Comparison of ENCODE assay signal across 9 cellular contexts in genomic region chrX:24168807-24169206, GRCh38. TPM values are rescaled to one million over a fixed set of nuclear protein-coding genes. Genes with fewer than 3 reads are reported as not detected.
DNase-seq lines count a peak whose midpoint lies in the region; ATAC-seq and TF ChIP-seq lines count a peak whose summit lies in the region.
"Had no signal": no experiment of that assay in that cellular context is flagged by ENCODE, and none has a peak within 500 bp of the region (broad histone marks: within the 10 kb centered on the region; RNA-seq: fewer than 3 reads in every experiment).

No MANE protein-coding gene starts in this region.

- peaks cover 12% of the 10 kb centered on the region for H3K4me1 ChIP-seq in CD8-positive, alpha-beta memory T cell (ENCODE audit: insufficient read depth, low read length)
- peaks cover 6% of the 10 kb centered on the region for H3K4me1 ChIP-seq in testis

- H3K36me3 ChIP-seq in CD8-positive, alpha-beta memory T cell (ENCODE audit: insufficient read depth, low read length) = no peaks in the 10 kb centered on the region
- no peaks in the 10 kb centered on the region for H3K36me3 ChIP-seq in testis (ENCODE audit: low read depth, missing control alignments)

- no peak for DNase-seq in CD8-positive, alpha-beta memory T cell
- DNase-seq in activated naive CD4-positive, alpha-beta T cell treated with anti-CD3 and anti-CD28 coated beads, Interleukin-2, amount 50 U/mL, for 72 hours (ENCODE audit: low spot score in 2 of 2) = no peak
- no peak for DNase-seq in NCI-H748 (lab: John Stamatoyannopoulos, UW; ENCODE audit: unreplicated experiment)
- DNase-seq in testis = no peak
- no peak for DNase-seq in KBM-7
- DNase-seq in NCI-H82 (lab: John Stamatoyannopoulos, UW) = no peak

- ATAC-seq in GM19452 (IDR thresholded peaks at IDR 0.05; ENCODE audit: unreplicated experiment) (peak; percentile 77), HG03066 (IDR thresholded peaks at IDR 0.05; ENCODE audit: low read depth, unreplicated experiment) (peak; percentile 53)
- peak; percentile 97 to 98 for ATAC-seq in activated naive CD4-positive, alpha-beta T cell treated with anti-CD3 and anti-CD28 coated beads, Interleukin-2, amount 50 U/mL, for 72 hours

- H3K4me3 ChIP-seq in CD8-positive, alpha-beta memory T cell (ENCODE audit: low read length) = no peak overlapping the region
- H3K4me3 ChIP-seq in testis = no peak overlapping the region

- 71 to 72% methylated on average over 5 of the region's 5 CpGs for WGBS in testis, 2 donors

- no peak for TF ChIP-seq CTCF in testis (IDR thresholded peaks at IDR 0.05)

- in situ Hi-C loops in KBM-7 (cut with MboI; ENCODE audit: low pct_unique_long_range_greater_than_20kb, low sequenced_read_pairs) = no loop called here

- CTCF ChIA-PET in CD8-positive, alpha-beta memory T cell (lab: Charles Lee) = no interaction called here

- intact Hi-C loops in testis (cut with DNase I; ENCODE audit: low total_unique reads) = no loop called here

- no peaks in the 10 kb centered on the region for H3K27me3 ChIP-seq in CD8-positive, alpha-beta memory T cell (ENCODE audit: insufficient read depth, low read length, poor library complexity, severe bottlenecking)
- H3K27me3 ChIP-seq in testis = no peaks in the 10 kb centered on the region

- POLR2A ChIA-PET in CD8-positive, alpha-beta memory T cell (lab: Charles Lee) = interaction anchor here (0.6 kb wide), 1 partner anchor 12 kb away, joined by 3 read pairs; no protein-coding TSS in a partner anchor

- H3K4me3 Mint-ChIP-seq in CD8-positive, alpha-beta memory T cell = peak overlapping the region in 5 of 7 donors; percentile 16 to 64 (median 21)

- peaks cover 0 to 29% (median 12%) of the 10 kb centered on the region in 3 donors for H3K36me3 Mint-ChIP-seq in CD8-positive, alpha-beta memory T cell
- peaks cover 0 to 19% of the 10 kb centered on the region in 2 donors for H3K36me3 Mint-ChIP-seq in activated naive CD4-positive, alpha-beta T cell treated with anti-CD3 and anti-CD28 coated beads, Interleukin-2, amount 50 U/mL, for 72 hours

- no peaks in the 10 kb centered on the region for H3K27me3 Mint-ChIP-seq in CD8-positive, alpha-beta memory T cell

- H3K27ac Mint-ChIP-seq in CD8-positive, alpha-beta memory T cell = peak overlapping the region; percentile 3 to 82 (median 60)
- H3K27ac Mint-ChIP-seq in activated naive CD4-positive, alpha-beta T cell treated with anti-CD3 and anti-CD28 coated beads, Interleukin-2, amount 50 U/mL, for 72 hours = peak overlapping the region; percentile 85 to 97

- no peaks in the 10 kb centered on the region for H3K9me3 ChIP-seq in CD8-positive, alpha-beta memory T cell (ENCODE audit: low read length)
- H3K9me3 ChIP-seq in testis = no peaks in the 10 kb centered on the region

- H3K27ac ChIP-seq in CD8-positive, alpha-beta memory T cell (ENCODE audit: low read depth, low read length) = no peak overlapping the region
- no peak overlapping the region for H3K27ac ChIP-seq in testis
- H3K27ac ChIP-seq: RWPE1 had no signal

- TF ChIP-seq POLR2A in testis (IDR thresholded peaks at IDR 0.05) = no peak

- peaks cover 59 to 90% (median 66%) of the 10 kb centered on the region in 3 donors for H3K4me1 Mint-ChIP-seq in CD8-positive, alpha-beta memory T cell

- peaks cover 0 to 1% (median 0%) of the 10 kb centered on the region in 5 donors for H3K9me3 Mint-ChIP-seq in CD8-positive, alpha-beta memory T cell
- H3K9me3 Mint-ChIP-seq in activated naive CD4-positive, alpha-beta T cell treated with anti-CD3 and anti-CD28 coated beads, Interleukin-2, amount 50 U/mL, for 72 hours = no peaks in the 10 kb centered on the region

RNA-seq across cellular contexts. Expression of gene ZFX, which starts 19.3 kb away (rescaled TPM):
- 10 to 100 TPM; 35.5 to 36.6 TPM for total RNA-seq in CD8-positive, alpha-beta memory T cell
- polyA plus RNA-seq in CD8-positive, alpha-beta memory T cell = 36.7 TPM
- total RNA-seq in activated naive CD4-positive, alpha-beta T cell treated with anti-CD3 and anti-CD28 coated beads, Interleukin-2, amount 50 U/mL, for 72 hours = 10 to 100 TPM; 31.7 to 44.8 TPM
- total RNA-seq in testis = 10 to 100 TPM; 38.5 to 45.1 TPM
- 10.8 TPM for polyA plus RNA-seq in testis (ENCODE audit: insufficient read depth, low read depth, low replicate concordance)
